29 cellular contexts compared by ENCODE assay signal in genomic region chr18:65255417-65255816, GRCh38.
DNase-seq lines count a peak whose midpoint lies in the region; ATAC-seq, FAIRE-seq and TF ChIP-seq lines count a peak whose summit lies in the region.
"Had no signal": no experiment of that assay in that cellular context is flagged by ENCODE, and none has a peak within 500 bp of the region (broad histone marks: within the 10 kb centered on the region; RNA-seq: fewer than 3 reads in every experiment).

No MANE protein-coding gene starts in this region.

- H3K4me1 ChIP-seq in H1 (replicated peaks in 1 of 4; ENCODE audit: control insufficient read depth in 3 of 4, insufficient read depth in 4 of 4, low read length in 3 of 4) (no peaks in the 10 kb centered on the region), neural progenitor cell (no peaks in the 10 kb centered on the region)
- H3K4me1 ChIP-seq: BE2C had no signal

- no peak overlapping the region for H3K23ac ChIP-seq in H1 (ENCODE audit: insufficient read length)

- POLR2A ChIA-PET in H1 (lab: Charles Lee; ENCODE audit: partially characterized antibody): no interaction called here

- no peak overlapping the region for H3K4me3 Mint-ChIP-seq in neural progenitor cell
- H3K4me3 Mint-ChIP-seq: CD14-positive monocyte; CD8-positive, alpha-beta memory T cell had no signal

- no peak overlapping the region for H3K4me3 ChIP-seq in H1 (ENCODE audit: extremely low read depth in 1 of 4, insufficient read depth in 2 of 4, low read depth in 3 of 4, low read length in 4 of 4)
- H3K4me3 ChIP-seq in neural progenitor cell: no peak overlapping the region

- H3K79me1 ChIP-seq in H1 (ENCODE audit: low read depth, low read length): no peaks in the 10 kb centered on the region

- H3K14ac ChIP-seq in H1 (ENCODE audit: insufficient read length): no peak overlapping the region

- no peak overlapping the region for H2BK12ac ChIP-seq in H1 (ENCODE audit: low read depth, low read length)

- DNase-seq in DMS 273 (lab: John Stamatoyannopoulos, UW; ENCODE audit: unreplicated experiment) (peak; percentile 2), DMS 273 treated with DMSO at 0.1 percent for 48 hours (lab: John Stamatoyannopoulos, UW) (no peak), H1 (ENCODE audit: low read depth in 1 of 2, low spot score in 2 of 2) (no peak), neural progenitor cell (ENCODE audit: low spot score) (no peak), NCI-H128 (lab: John Stamatoyannopoulos, UW; ENCODE audit: unreplicated experiment) (no peak)
- DNase-seq: ACHN; BE2C; Calu3; CD8-positive, alpha-beta memory T cell; GOT3; Karpas-422; NCI-H1092 treated with DMSO at 0.1 percent for 48 hours; NCI-H146; NCI-H1930; NCI-H2107; NCI-H446; NCI-H524 treated with DMSO at 0.1 percent for 48 hours; NCI-H82; OCI-M1; SK-N-SH; SW 1271 had no signal

- H3K27ac ChIP-seq in H1 (ENCODE audit: low read depth, low read length): no peak overlapping the region
- H3K27ac ChIP-seq in neural progenitor cell: no peak overlapping the region
- H3K27ac ChIP-seq: 22Rv1 had no signal

- TF ChIP-seq RAD21 in H1 (IDR thresholded peaks at IDR 0.05 in 1 of 2, conservative IDR thresholded peaks at IDR 0.05 in 1 of 2; ENCODE audit: low read depth in 2 of 2, low read length in 2 of 2): peak; percentile 6 to 25; a peak in 2 of 4 replicates

- no peak overlapping the region for H4K5ac ChIP-seq in H1 (ENCODE audit: insufficient read length, low read depth, low read length)

- H2BK20ac ChIP-seq in H1 (ENCODE audit: low read length): no peak overlapping the region

- FAIRE-seq in H1 (lab: Jason Lieb, UNC): no peak
- FAIRE-seq: HepG2, RCC 7860 had no signal

- H3K27ac Mint-ChIP-seq in neural progenitor cell: no peak overlapping the region
- H3K27ac Mint-ChIP-seq: CD14-positive monocyte; CD8-positive, alpha-beta memory T cell had no signal

- TF ChIP-seq CTCF in H1 (IDR thresholded peaks at IDR 0.05; ENCODE audit: control extremely low read depth in 1 of 3, insufficient read depth in 1 of 3, low read depth in 1 of 3, low read length in 3 of 3) (peak in 2 of 3 experiments; percentile 18 to 36; a peak in 2 of 4 replicates), neural progenitor cell (IDR thresholded peaks at IDR 0.05) (peak; percentile 40)

- H3K36me3 ChIP-seq in H1 (ENCODE audit: control insufficient read depth in 2 of 4, insufficient read depth in 4 of 4, low read length in 3 of 4) (no peaks in the 10 kb centered on the region), neural progenitor cell (no peaks in the 10 kb centered on the region)
- H3K36me3 ChIP-seq: BE2C had no signal

- H3K18ac ChIP-seq in H1 (ENCODE audit: extremely low read depth, low read length): no peak overlapping the region

- H4K20me1 ChIP-seq in H1 (replicated peaks in 1 of 2; ENCODE audit: control insufficient read depth in 1 of 2, insufficient read depth in 2 of 2, low read length in 2 of 2): no peaks in the 10 kb centered on the region
- H4K20me1 ChIP-seq in neural progenitor cell (ENCODE audit: low read depth): no peaks in the 10 kb centered on the region

- no peaks in the 10 kb centered on the region for H3K27me3 ChIP-seq in H1 (replicated peaks in 1 of 4; ENCODE audit: control insufficient read depth in 3 of 4, extremely low read depth in 1 of 4, insufficient read depth in 3 of 4, low read length in 3 of 4)
- no peaks in the 10 kb centered on the region for H3K27me3 ChIP-seq in neural progenitor cell
- H3K27me3 ChIP-seq: BE2C had no signal

- no peak for TF ChIP-seq POLR2A in H1 (IDR thresholded peaks at IDR 0.05; ENCODE audit: control extremely low read depth in 1 of 2, low read depth in 2 of 2, low read length in 2 of 2)

- no peak overlapping the region for H3K4ac ChIP-seq in H1 (replicated peaks; ENCODE audit: insufficient read length, low read depth, low read length)

- H3K79me2 ChIP-seq in H1 (ENCODE audit: control insufficient read depth in 1 of 2, insufficient read depth in 2 of 2, low read length in 2 of 2): no peaks in the 10 kb centered on the region
- H3K79me2 ChIP-seq in neural progenitor cell (ENCODE audit: low read depth): no peaks in the 10 kb centered on the region

- H2AFZ ChIP-seq in H1 (ENCODE audit: low read length) (no peak overlapping the region), neural progenitor cell (replicated peaks) (peak overlapping the region; percentile 34)

- no peak overlapping the region for H2BK120ac ChIP-seq in H1 (replicated peaks; ENCODE audit: low read depth, low read length)

- H3K9ac ChIP-seq in H1 (replicated peaks in 1 of 4; ENCODE audit: extremely low read depth in 1 of 4, low read depth in 3 of 4, low read length in 3 of 4) (no peak overlapping the region), neural progenitor cell (no peak overlapping the region)
- H3K9ac ChIP-seq: SK-N-SH had no signal

- no peak overlapping the region for H2BK15ac ChIP-seq in H1 (ENCODE audit: low read length)

- ATAC-seq in HG02885 (IDR thresholded peaks at IDR 0.05; ENCODE audit: poor library complexity, unreplicated experiment) (no peak), GM19395 (IDR thresholded peaks at IDR 0.05; ENCODE audit: unreplicated experiment) (no peak), HG03571 (IDR thresholded peaks at IDR 0.05; ENCODE audit: unreplicated experiment) (no peak)
- ATAC-seq: HCT116, HepG2 had no signal

- H4K91ac ChIP-seq in H1 (replicated peaks; ENCODE audit: insufficient read length, low read length): no peak overlapping the region

- H3K56ac ChIP-seq in H1 (replicated peaks; ENCODE audit: insufficient read length, low read depth, low read length): no peak overlapping the region

- no peaks in the 10 kb centered on the region for H3K23me2 ChIP-seq in H1 (ENCODE audit: low read depth, low read length)

- H3K9me3 ChIP-seq in H1 (ENCODE audit: insufficient read depth in 2 of 2, low read depth in 1 of 2, low read length in 1 of 2): no peaks in the 10 kb centered on the region
- no peaks in the 10 kb centered on the region for H3K9me3 ChIP-seq in neural progenitor cell (ENCODE audit: low read depth)
- H3K9me3 ChIP-seq: BE2C, SK-N-SH had no signal

- H2BK5ac ChIP-seq in H1 (ENCODE audit: low read depth, low read length): no peak overlapping the region

- CTCF ChIA-PET in H1 (lab: Charles Lee; ENCODE audit: partially characterized antibody): interaction anchor here (1.3 to 1.9 kb wide), 2 partner anchors 8 to 12 kb away, joined by 3 to 7 read pairs; no protein-coding TSS in a partner anchor

- H2AK5ac ChIP-seq in H1 (ENCODE audit: low read depth, low read length): no peak overlapping the region

- peaks cover 2% of the 10 kb centered on the region for H3K27me3 Mint-ChIP-seq in neural progenitor cell (ENCODE audit: insufficient read depth, low read depth)
- H3K27me3 Mint-ChIP-seq: CD8-positive, alpha-beta memory T cell had no signal

- no peaks in the 10 kb centered on the region for H3K4me1 Mint-ChIP-seq in neural progenitor cell
- H3K4me1 Mint-ChIP-seq: CD14-positive monocyte; CD8-positive, alpha-beta memory T cell had no signal

- no peak overlapping the region for H4K8ac ChIP-seq in H1 (ENCODE audit: extremely low read depth, insufficient read depth, low read length)

- H3K9me3 Mint-ChIP-seq in neural progenitor cell: no peaks in the 10 kb centered on the region

- 91% methylated on average over 2 of the region's 2 CpGs; no CpG with 5 or more reads in 1 of the 2 experiments for WGBS in H1 (ENCODE audit: extremely low coverage in 1 of 2, insufficient coverage in 1 of 2, insufficient read length in 1 of 2, insufficient replicate concordance in 2 of 2, low coverage in 1 of 2, low lambda C conversion rate in 2 of 2, missing lambda C conversion rate in 1 of 2), 2 experiments

- TF ChIP-seq EP300 in H1 (IDR thresholded peaks at IDR 0.05; ENCODE audit: borderline replicate concordance in 1 of 2, low read depth in 2 of 2, low read length in 2 of 2): no peak

- H3F3A ChIP-seq in neural progenitor cell (ENCODE audit: low read depth): no peaks in the 10 kb centered on the region

- H3K4me2 ChIP-seq in H1 (ENCODE audit: insufficient read depth in 1 of 2, low read depth in 2 of 2, low read length in 2 of 2): no peak overlapping the region
- H3K4me2 ChIP-seq in neural progenitor cell: no peak overlapping the region
- H3K4me2 ChIP-seq: SK-N-SH had no signal

- no peaks in the 10 kb centered on the region for H3K36me3 Mint-ChIP-seq in neural progenitor cell
- H3K36me3 Mint-ChIP-seq: CD14-positive monocyte; CD8-positive, alpha-beta memory T cell had no signal

TF ChIP-seq in H1, 55 proteins besides CTCF, POLR2A, EP300 and RAD21 (continues in another document):
- TF ChIP-seq CEBPB (IDR thresholded peaks at IDR 0.05; ENCODE audit: low read depth, low read length) (no peak), RFX5 (IDR thresholded peaks at IDR 0.05; ENCODE audit: borderline replicate concordance, low read depth, low read length) (no peak), EGR1 (IDR thresholded peaks at IDR 0.05; ENCODE audit: borderline replicate concordance, low read depth, low read length) (no peak), MAFK (IDR thresholded peaks at IDR 0.05; ENCODE audit: low read depth, low read length) (no peak), CHD1 (IDR thresholded peaks at IDR 0.05; ENCODE audit: low read depth, low read length) (no peak), ATF2 (IDR thresholded peaks at IDR 0.05; ENCODE audit: low read length) (no peak), MAX (IDR thresholded peaks at IDR 0.05) (no peak), SIN3A (conservative IDR thresholded peaks at IDR 0.05 in 1 of 2, IDR thresholded peaks at IDR 0.05 in 1 of 2; ENCODE audit: low read depth in 1 of 2, low read length in 2 of 2) (no peak), ASH2L (IDR thresholded peaks at IDR 0.05; ENCODE audit: low read length) (no peak), SP1 (IDR thresholded peaks at IDR 0.05; ENCODE audit: low read depth, low read length) (no peak)
